ENCODE assay signal across 32 cellular contexts in genomic region chr7:130674456-130674855, GRCh38. TPM values are rescaled to one million over a fixed set of nuclear protein-coding genes. Genes with fewer than 3 reads are reported as not detected.
"Had no signal": no experiment of that assay in that cellular context is flagged by ENCODE, and none has a peak within 500 bp of the region (broad histone marks: within the 10 kb centered on the region; RNA-seq: fewer than 3 reads in every experiment).

No MANE protein-coding gene starts in this region.

- ATAC-seq: effector memory CD8-positive, alpha-beta T cell; esophagus mucosa; gastrocnemius medialis; heart right ventricle; left cardiac atrium; left lung; left ventricle myocardium superior; lower lobe of right lung had no signal

- H3K9me3 ChIP-seq: colonic mucosa, esophagus squamous epithelium, gastrocnemius medialis, heart right ventricle, left lung, lower lobe of right lung had no signal

- H3K27me3 ChIP-seq: colonic mucosa, esophagus squamous epithelium, gastrocnemius medialis, heart right ventricle, left lung had no signal

- H3K27ac ChIP-seq: colonic mucosa, epithelial cell of prostate, esophagus squamous epithelium, gastrocnemius medialis, heart right ventricle, left lung, lower lobe of right lung had no signal

- H3K4me3 ChIP-seq: colonic mucosa, esophagus squamous epithelium, gastrocnemius medialis, heart right ventricle, left lung, lower lobe of right lung had no signal

- DNase-seq: colonic mucosa; cortex of kidney; effector CD8-positive, alpha-beta T cell; effector memory CD8-positive, alpha-beta T cell; endodermal cell; erythroblast; esophagus squamous epithelium; foreskin fibroblast; foreskin melanocyte; gastrocnemius medialis; glutamatergic neuron; head of caudate nucleus; heart right ventricle; hippocampal formation; left cardiac atrium; left lung; left ventricle myocardium superior; lower lobe of right lung; mesenchymal stem cell; midbrain had no signal

- H3K36me3 ChIP-seq: colonic mucosa, esophagus squamous epithelium, gastrocnemius medialis, heart right ventricle, left lung, lower lobe of right lung had no signal

- FAIRE-seq: endometrium, islet of Langerhans, keratinocyte had no signal

- H3K4me1 ChIP-seq: gastrocnemius medialis had no signal

RNA-seq across cellular contexts. Expression of gene TSGA13, which starts 11.9 kb away (rescaled TPM):
- total RNA-seq: colonic mucosa, dermis microvascular lymphatic vessel endothelial cell, endodermal cell, esophagus mucosa, esophagus squamous epithelium, gastrocnemius medialis, glomerular endothelial cell, heart right ventricle, kidney epithelial cell, left cardiac atrium, left lung, left ventricle myocardium superior, lower leg skin, lower lobe of right lung, lung microvascular endothelial cell, mononuclear cell, mucosa of gallbladder had no signal
- polyA plus RNA-seq: heart right ventricle, keratinocyte had no signal

RNA-seq across cellular contexts. Expression of gene KLF14, which starts 59.6 kb away (rescaled TPM):
- total RNA-seq: colonic mucosa, dermis microvascular lymphatic vessel endothelial cell, endodermal cell, esophagus mucosa, glomerular endothelial cell, kidney epithelial cell, left cardiac atrium, lower lobe of right lung, lung microvascular endothelial cell, mucosa of gallbladder had no signal
